ENCODE assay signal across 1 cellular context in the genomic region with DNA sequence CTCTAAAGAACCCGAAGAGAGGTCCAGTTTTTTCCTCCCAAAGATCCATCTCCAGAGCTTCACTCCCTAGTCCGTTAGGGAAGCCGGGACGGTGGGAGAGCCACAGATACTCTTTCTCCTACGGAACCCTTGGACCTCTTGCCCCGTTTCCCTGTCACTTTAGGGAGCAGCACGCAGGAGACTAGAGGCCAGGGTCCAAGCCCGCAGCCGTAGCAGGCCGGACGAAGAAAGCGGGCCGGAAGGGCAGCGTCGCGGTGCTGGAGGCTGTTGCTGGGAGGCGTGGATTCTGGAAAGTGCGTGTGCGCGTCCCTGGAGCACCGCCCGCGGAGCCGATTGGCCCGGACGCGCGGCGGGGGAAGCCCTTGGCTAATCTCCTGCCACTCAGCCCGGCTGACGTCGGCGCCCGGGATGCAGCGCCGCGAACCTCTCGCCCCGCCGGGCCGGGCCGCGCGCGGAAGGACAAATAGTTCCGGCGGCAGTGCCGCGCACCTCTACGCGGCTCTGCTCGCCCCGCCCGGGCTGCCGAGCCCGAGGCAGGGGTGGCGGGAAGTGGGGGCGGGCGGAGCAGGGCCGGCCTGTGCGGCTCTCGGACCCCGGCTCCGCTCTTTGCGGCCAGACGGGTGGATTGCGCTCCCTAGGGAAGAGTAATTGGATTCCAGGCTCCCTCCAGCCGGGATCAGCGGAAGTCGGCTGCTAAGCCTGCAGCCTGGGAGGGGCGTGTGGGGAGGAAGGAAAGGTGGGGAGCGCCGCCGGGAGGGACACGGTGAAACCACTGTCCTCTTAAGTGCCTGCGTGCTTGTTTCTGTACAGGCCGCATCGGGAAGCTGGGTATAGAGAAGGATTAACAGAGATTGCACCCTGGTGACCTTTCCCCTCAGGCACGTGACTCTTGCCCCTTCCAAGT.
TF ChIP-seq lines count a peak whose summit lies in the region.

No MANE protein-coding gene starts in this region.

TF ChIP-seq in GM12878, 131 proteins besides CTCF, POLR2A, EP300 and RAD21 (continued from another document):
- TF ChIP-seq, protein P1, sequence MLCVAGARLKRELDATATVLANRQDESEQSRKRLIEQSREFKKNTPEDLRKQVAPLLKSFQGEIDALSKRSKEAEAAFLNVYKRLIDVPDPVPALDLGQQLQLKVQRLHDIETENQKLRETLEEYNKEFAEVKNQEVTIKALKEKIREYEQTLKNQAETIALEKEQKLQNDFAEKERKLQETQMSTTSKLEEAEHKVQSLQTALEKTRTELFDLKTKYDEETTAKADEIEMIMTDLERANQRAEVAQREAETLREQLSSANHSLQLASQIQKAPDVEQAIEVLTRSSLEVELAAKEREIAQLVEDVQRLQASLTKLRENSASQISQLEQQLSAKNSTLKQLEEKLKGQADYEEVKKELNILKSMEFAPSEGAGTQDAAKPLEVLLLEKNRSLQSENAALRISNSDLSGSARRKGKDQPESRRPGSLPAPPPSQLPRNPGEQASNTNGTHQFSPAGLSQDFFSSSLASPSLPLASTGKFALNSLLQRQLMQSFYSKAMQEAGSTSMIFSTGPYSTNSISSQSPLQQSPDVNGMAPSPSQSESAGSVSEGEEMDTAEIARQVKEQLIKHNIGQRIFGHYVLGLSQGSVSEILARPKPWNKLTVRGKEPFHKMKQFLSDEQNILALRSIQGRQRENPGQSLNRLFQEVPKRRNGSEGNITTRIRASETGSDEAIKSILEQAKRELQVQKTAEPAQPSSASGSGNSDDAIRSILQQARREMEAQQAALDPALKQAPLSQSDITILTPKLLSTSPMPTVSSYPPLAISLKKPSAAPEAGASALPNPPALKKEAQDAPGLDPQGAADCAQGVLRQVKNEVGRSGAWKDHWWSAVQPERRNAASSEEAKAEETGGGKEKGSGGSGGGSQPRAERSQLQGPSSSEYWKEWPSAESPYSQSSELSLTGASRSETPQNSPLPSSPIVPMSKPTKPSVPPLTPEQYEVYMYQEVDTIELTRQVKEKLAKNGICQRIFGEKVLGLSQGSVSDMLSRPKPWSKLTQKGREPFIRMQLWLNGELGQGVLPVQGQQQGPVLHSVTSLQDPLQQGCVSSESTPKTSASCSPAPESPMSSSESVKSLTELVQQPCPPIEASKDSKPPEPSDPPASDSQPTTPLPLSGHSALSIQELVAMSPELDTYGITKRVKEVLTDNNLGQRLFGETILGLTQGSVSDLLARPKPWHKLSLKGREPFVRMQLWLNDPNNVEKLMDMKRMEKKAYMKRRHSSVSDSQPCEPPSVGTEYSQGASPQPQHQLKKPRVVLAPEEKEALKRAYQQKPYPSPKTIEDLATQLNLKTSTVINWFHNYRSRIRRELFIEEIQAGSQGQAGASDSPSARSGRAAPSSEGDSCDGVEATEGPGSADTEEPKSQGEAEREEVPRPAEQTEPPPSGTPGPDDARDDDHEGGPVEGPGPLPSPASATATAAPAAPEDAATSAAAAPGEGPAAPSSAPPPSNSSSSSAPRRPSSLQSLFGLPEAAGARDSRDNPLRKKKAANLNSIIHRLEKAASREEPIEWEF (IDR thresholded peaks at IDR 0.05; ENCODE audit: insufficient replicate concordance, low read depth, low read length), result no peak
- TF ChIP-seq, protein P2, sequence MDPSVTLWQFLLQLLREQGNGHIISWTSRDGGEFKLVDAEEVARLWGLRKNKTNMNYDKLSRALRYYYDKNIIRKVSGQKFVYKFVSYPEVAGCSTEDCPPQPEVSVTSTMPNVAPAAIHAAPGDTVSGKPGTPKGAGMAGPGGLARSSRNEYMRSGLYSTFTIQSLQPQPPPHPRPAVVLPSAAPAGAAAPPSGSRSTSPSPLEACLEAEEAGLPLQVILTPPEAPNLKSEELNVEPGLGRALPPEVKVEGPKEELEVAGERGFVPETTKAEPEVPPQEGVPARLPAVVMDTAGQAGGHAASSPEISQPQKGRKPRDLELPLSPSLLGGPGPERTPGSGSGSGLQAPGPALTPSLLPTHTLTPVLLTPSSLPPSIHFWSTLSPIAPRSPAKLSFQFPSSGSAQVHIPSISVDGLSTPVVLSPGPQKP (IDR thresholded peaks at IDR 0.05; ENCODE audit: low read depth, low read length), result peak; percentile 73; the same call in 1 of the 2 replicates
- TF ChIP-seq ETV6 (conservative IDR thresholded peaks at IDR 0.05 in 1 of 2, IDR thresholded peaks at IDR 0.05 in 1 of 2; ENCODE audit: borderline replicate concordance in 1 of 2, low read depth in 1 of 2), result peak in 1 of 2 experiments; percentile 44; a peak in 1 of 4 replicates
- TF ChIP-seq, protein P3, sequence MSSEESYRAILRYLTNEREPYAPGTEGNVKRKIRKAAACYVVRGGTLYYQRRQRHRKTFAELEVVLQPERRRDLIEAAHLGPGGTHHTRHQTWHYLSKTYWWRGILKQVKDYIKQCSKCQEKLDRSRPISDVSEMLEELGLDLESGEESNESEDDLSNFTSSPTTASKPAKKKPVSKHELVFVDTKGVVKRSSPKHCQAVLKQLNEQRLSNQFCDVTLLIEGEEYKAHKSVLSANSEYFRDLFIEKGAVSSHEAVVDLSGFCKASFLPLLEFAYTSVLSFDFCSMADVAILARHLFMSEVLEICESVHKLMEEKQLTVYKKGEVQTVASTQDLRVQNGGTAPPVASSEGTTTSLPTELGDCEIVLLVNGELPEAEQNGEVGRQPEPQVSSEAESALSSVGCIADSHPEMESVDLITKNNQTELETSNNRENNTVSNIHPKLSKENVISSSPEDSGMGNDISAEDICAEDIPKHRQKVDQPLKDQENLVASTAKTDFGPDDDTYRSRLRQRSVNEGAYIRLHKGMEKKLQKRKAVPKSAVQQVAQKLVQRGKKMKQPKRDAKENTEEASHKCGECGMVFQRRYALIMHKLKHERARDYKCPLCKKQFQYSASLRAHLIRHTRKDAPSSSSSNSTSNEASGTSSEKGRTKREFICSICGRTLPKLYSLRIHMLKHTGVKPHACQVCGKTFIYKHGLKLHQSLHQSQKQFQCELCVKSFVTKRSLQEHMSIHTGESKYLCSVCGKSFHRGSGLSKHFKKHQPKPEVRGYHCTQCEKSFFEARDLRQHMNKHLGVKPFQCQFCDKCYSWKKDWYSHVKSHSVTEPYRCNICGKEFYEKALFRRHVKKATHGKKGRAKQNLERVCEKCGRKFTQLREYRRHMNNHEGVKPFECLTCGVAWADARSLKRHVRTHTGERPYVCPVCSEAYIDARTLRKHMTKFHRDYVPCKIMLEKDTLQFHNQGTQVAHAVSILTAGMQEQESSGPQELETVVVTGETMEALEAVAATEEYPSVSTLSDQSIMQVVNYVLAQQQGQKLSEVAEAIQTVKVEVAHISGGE (CRISPR knock-in tag; IDR thresholded peaks at IDR 0.05), result peak; percentile 79
- TF ChIP-seq LARP7 (IDR thresholded peaks at IDR 0.05), result peak; percentile 87
- TF ChIP-seq MYB (IDR thresholded peaks at IDR 0.05; ENCODE audit: borderline replicate concordance, low read depth, low read length), result no peak
- peak; percentile 42 to 81; a peak in 2 of 4 replicates for TF ChIP-seq BHLHE40 (IDR thresholded peaks at IDR 0.05; ENCODE audit: borderline replicate concordance in 1 of 2, low read depth in 2 of 2, low read length in 1 of 2)
- peak; percentile 88 for TF ChIP-seq TAF1 (IDR thresholded peaks at IDR 0.05; ENCODE audit: borderline replicate concordance, low read depth, low read length)
- TF ChIP-seq CHD2 (IDR thresholded peaks at IDR 0.05; ENCODE audit: borderline replicate concordance, low read depth, low read length), result peak; percentile 94
- no peak for TF ChIP-seq JUND (IDR thresholded peaks at IDR 0.05; ENCODE audit: low read depth, low read length)
- TF ChIP-seq, protein P4, sequence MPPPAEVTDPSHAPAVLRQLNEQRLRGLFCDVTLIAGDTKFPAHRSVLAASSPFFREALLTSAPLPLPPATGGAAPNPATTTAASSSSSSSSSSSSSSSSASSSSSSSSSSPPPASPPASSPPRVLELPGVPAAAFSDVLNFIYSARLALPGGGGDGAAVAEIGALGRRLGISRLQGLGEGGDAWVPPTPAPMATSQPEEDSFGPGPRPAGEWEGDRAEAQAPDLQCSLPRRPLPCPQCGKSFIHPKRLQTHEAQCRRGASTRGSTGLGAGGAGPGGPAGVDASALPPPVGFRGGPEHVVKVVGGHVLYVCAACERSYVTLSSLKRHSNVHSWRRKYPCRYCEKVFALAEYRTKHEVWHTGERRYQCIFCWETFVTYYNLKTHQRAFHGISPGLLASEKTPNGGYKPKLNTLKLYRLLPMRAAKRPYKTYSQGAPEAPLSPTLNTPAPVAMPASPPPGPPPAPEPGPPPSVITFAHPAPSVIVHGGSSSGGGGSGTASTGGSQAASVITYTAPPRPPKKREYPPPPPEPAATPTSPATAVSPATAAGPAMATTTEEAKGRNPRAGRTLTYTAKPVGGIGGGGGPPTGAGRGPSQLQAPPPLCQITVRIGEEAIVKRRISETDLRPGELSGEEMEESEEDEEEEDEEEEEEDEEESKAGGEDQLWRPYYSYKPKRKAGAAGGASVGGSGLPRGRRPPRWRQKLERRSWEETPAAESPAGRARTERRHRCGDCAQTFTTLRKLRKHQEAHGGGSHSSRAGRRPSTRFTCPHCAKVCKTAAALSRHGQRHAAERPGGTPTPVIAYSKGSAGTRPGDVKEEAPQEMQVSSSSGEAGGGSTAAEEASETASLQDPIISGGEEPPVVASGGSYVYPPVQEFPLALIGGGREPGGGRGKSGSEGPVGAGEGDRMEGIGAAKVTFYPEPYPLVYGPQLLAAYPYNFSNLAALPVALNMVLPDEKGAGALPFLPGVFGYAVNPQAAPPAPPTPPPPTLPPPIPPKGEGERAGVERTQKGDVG (CRISPR knock-in tag; IDR thresholded peaks at IDR 0.05), result no peak
- peak; percentile 55 for TF ChIP-seq KLF5 (IDR thresholded peaks at IDR 0.05; ENCODE audit: partially characterized antibody)
- peak; percentile 66 for TF ChIP-seq CREM (IDR thresholded peaks at IDR 0.05; ENCODE audit: low read depth)
- TF ChIP-seq ZNF207 (IDR thresholded peaks at IDR 0.05; ENCODE audit: borderline replicate concordance), result peak; percentile 86; the same call in 1 of the 2 replicates
- TF ChIP-seq SMARCA5 (IDR thresholded peaks at IDR 0.05), result peak; percentile 86
- TF ChIP-seq FOXM1 (IDR thresholded peaks at IDR 0.05; ENCODE audit: low read depth, low read length), result no peak
- peak; percentile 84; the same call in 1 of the 2 replicates for TF ChIP-seq CREB1 (IDR thresholded peaks at IDR 0.05; ENCODE audit: low read depth)
- TF ChIP-seq, protein P5, sequence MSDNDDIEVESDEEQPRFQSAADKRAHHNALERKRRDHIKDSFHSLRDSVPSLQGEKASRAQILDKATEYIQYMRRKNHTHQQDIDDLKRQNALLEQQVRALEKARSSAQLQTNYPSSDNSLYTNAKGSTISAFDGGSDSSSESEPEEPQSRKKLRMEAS (IDR thresholded peaks at IDR 0.05; ENCODE audit: low read depth, low read length), result peak; percentile 49
- TF ChIP-seq IKZF2 (IDR thresholded peaks at IDR 0.05), result peak; percentile 54 to 62; a peak in 3 of 4 replicates
- TF ChIP-seq POU2F2 (IDR thresholded peaks at IDR 0.05; ENCODE audit: borderline replicate concordance, low read depth, low read length), result peak; percentile 49; the same call in 1 of the 3 replicates
- peak; percentile 79 for TF ChIP-seq RAD51 (IDR thresholded peaks at IDR 0.05)
- TF ChIP-seq, protein P6, sequence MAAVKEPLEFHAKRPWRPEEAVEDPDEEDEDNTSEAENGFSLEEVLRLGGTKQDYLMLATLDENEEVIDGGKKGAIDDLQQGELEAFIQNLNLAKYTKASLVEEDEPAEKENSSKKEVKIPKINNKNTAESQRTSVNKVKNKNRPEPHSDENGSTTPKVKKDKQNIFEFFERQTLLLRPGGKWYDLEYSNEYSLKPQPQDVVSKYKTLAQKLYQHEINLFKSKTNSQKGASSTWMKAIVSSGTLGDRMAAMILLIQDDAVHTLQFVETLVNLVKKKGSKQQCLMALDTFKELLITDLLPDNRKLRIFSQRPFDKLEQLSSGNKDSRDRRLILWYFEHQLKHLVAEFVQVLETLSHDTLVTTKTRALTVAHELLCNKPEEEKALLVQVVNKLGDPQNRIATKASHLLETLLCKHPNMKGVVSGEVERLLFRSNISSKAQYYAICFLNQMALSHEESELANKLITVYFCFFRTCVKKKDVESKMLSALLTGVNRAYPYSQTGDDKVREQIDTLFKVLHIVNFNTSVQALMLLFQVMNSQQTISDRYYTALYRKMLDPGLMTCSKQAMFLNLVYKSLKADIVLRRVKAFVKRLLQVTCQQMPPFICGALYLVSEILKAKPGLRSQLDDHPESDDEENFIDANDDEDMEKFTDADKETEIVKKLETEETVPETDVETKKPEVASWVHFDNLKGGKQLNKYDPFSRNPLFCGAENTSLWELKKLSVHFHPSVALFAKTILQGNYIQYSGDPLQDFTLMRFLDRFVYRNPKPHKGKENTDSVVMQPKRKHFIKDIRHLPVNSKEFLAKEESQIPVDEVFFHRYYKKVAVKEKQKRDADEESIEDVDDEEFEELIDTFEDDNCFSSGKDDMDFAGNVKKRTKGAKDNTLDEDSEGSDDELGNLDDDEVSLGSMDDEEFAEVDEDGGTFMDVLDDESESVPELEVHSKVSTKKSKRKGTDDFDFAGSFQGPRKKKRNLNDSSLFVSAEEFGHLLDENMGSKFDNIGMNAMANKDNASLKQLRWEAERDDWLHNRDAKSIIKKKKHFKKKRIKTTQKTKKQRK (IDR thresholded peaks at IDR 0.05; ENCODE audit: low read depth, low read length), result no peak
